Comparison of ENCODE assay signal across 15 cellular contexts in genomic region chr4:3044812-3045499, GRCh38. TPM values are rescaled to one million over a fixed set of nuclear protein-coding genes. Genes with fewer than 3 reads are reported as not detected.
A peak's percentile ranks its signal among the peaks of the same experiment; 100 is the strongest.
DNase-seq lines count a peak whose midpoint lies in the region; ATAC-seq and TF ChIP-seq lines count a peak whose summit lies in the region.
"Had no signal": no experiment of that assay in that cellular context is flagged by ENCODE, and none has a peak within 500 bp of the region (broad histone marks: within the 10 kb centered on the region; RNA-seq: fewer than 3 reads in every experiment).

No MANE protein-coding gene starts in this region.

- DNase-seq in CD14-positive monocyte (ENCODE audit: low spot score) = no peak
- peak; percentile 80 for DNase-seq in DMS53 (lab: John Stamatoyannopoulos, UW)
- DNase-seq in mucosa of descending colon = peak in 1 of 3 donors; percentile 25
- no peak for DNase-seq in GM19240 (ENCODE audit: insufficient read length, low spot score)
- DNase-seq: dermis blood vessel endothelial cell, NCI-H774, retina had no signal

- peak overlapping the region; percentile 56 to 75 for H3K4me3 Mint-ChIP-seq in CD14-positive monocyte
- peak overlapping the region; percentile 78 for H3K4me3 Mint-ChIP-seq in activated T-helper 17 cell treated with anti-CD3 and anti-CD28 coated beads, Interleukin-2, amount 50 U/mL, for 72 hours
- H3K4me3 Mint-ChIP-seq: neural crest cell had no signal

- H3K9me3 ChIP-seq in mucosa of descending colon = no peaks in the 10 kb centered on the region
- H3K9me3 ChIP-seq: lower lobe of right lung had no signal

- intact Hi-C loops in CD14-positive monocyte (cut with micrococcal nuclease) (loop anchor here in 1 of 2 donors (5.0 kb wide), 1 partner anchor 83 kb away; the partner anchor contains the start of genes GRK4 and NOP14), mucosa of descending colon (cut with DNase I, micrococcal nuclease) (no loop called here)

- peaks cover 0 to 5% (median 3%) of the 10 kb centered on the region in 7 donors for H3K9me3 Mint-ChIP-seq in CD14-positive monocyte
- H3K9me3 Mint-ChIP-seq in activated T-helper 17 cell treated with anti-CD3 and anti-CD28 coated beads, Interleukin-2, amount 50 U/mL, for 72 hours = no peaks in the 10 kb centered on the region
- H3K9me3 Mint-ChIP-seq: neural crest cell had no signal

- peak overlapping the region; percentile 92 to 97 (median 94) for H3K27ac Mint-ChIP-seq in CD14-positive monocyte
- peak overlapping the region; percentile 85 for H3K27ac Mint-ChIP-seq in activated T-helper 17 cell treated with anti-CD3 and anti-CD28 coated beads, Interleukin-2, amount 50 U/mL, for 72 hours

- no peaks in the 10 kb centered on the region for H3K4me1 ChIP-seq in mucosa of descending colon (ENCODE audit: low read depth)

- H3K4me3 ChIP-seq in mucosa of descending colon = no peak overlapping the region
- H3K4me3 ChIP-seq: lower lobe of right lung had no signal

- no peak for ATAC-seq in activated T-helper 17 cell treated with anti-CD3 and anti-CD28 coated beads, Interleukin-2, amount 50 U/mL, for 72 hours (replicated peaks)
- peak; percentile 2 for ATAC-seq in mucosa of descending colon
- no peak for ATAC-seq in GM19455 (IDR thresholded peaks at IDR 0.05; ENCODE audit: unreplicated experiment)
- ATAC-seq in GM21390 (IDR thresholded peaks at IDR 0.05; ENCODE audit: unreplicated experiment) = no peak

- peaks cover 0 to 14% (median 6%) of the 10 kb centered on the region in 3 donors for H3K27me3 Mint-ChIP-seq in CD14-positive monocyte (ENCODE audit: low read depth in 3 of 3)
- H3K27me3 Mint-ChIP-seq in activated T-helper 17 cell treated with anti-CD3 and anti-CD28 coated beads, Interleukin-2, amount 50 U/mL, for 72 hours = no peaks in the 10 kb centered on the region

- TF ChIP-seq CTCF in CD14-positive monocyte (IDR thresholded peaks at IDR 0.05) (no peak), mucosa of descending colon (IDR thresholded peaks at IDR 0.05) (no peak)

- peaks cover 0 to 2% of the 10 kb centered on the region in 2 donors for H3K36me3 Mint-ChIP-seq in CD14-positive monocyte
- no peaks in the 10 kb centered on the region for H3K36me3 Mint-ChIP-seq in activated T-helper 17 cell treated with anti-CD3 and anti-CD28 coated beads, Interleukin-2, amount 50 U/mL, for 72 hours (ENCODE audit: low read depth)

- H3K36me3 ChIP-seq in mucosa of descending colon (ENCODE audit: low read depth) = no peaks in the 10 kb centered on the region
- H3K36me3 ChIP-seq: lower lobe of right lung had no signal

- H3K4me1 Mint-ChIP-seq in CD14-positive monocyte = peaks cover 50% of the 10 kb centered on the region
- peaks cover 18% of the 10 kb centered on the region for H3K4me1 Mint-ChIP-seq in activated T-helper 17 cell treated with anti-CD3 and anti-CD28 coated beads, Interleukin-2, amount 50 U/mL, for 72 hours

RNA-seq across cellular contexts. Expression of gene HTT-AS, which starts 29.4 kb away (rescaled TPM):
- polyA plus RNA-seq in CD14-positive monocyte = not detected
- total RNA-seq in activated T-helper 17 cell treated with anti-CD3 and anti-CD28 coated beads, Interleukin-2, amount 50 U/mL, for 72 hours = not detected
- total RNA-seq in mucosa of descending colon = not detected
- total RNA-seq: dermis blood vessel endothelial cell, lower lobe of right lung, neural crest cell, RPMI7951, temporal lobe had no signal
- polyA plus RNA-seq: esophagus had no signal

RNA-seq across cellular contexts. Expression of gene HTT, which starts 29.5 kb away (rescaled TPM):
- polyA plus RNA-seq in CD14-positive monocyte = 1 to 10 TPM; 1.8 to 3.0 TPM
- 10 to 100 TPM; 58.2 to 63.4 TPM for total RNA-seq in activated T-helper 17 cell treated with anti-CD3 and anti-CD28 coated beads, Interleukin-2, amount 50 U/mL, for 72 hours
- 10 to 100 TPM; 51.3 to 71.8 (median 67.5) TPM for total RNA-seq in mucosa of descending colon
